Comparison of ENCODE assay signal across 9 cellular contexts in genomic region chr10:103661951-103662405, GRCh38.
DNase-seq lines count a peak whose midpoint lies in the region; ATAC-seq, FAIRE-seq and TF ChIP-seq lines count a peak whose summit lies in the region.
"Had no signal": no experiment of that assay in that cellular context is flagged by ENCODE, and none has a peak within 500 bp of the region (broad histone marks: within the 10 kb centered on the region; RNA-seq: fewer than 3 reads in every experiment).

No MANE protein-coding gene starts in this region.

- H2AFZ ChIP-seq in DND-41 (ENCODE audit: low read depth, low read length): peak overlapping the region; percentile 69

- H3K27me3 ChIP-seq in DND-41 (ENCODE audit: insufficient read depth, low read length, poor library complexity): no peaks in the 10 kb centered on the region
- no peaks in the 10 kb centered on the region for H3K27me3 ChIP-seq in esophagus muscularis mucosa

- peaks cover 48% of the 10 kb centered on the region for H3K79me2 ChIP-seq in DND-41 (ENCODE audit: insufficient read depth, low read length)

- H3K9me3 ChIP-seq in DND-41 (ENCODE audit: insufficient read depth, low read length, severe bottlenecking): no peaks in the 10 kb centered on the region
- peaks cover 0 to 7% (median 0%) of the 10 kb centered on the region in 4 donors for H3K9me3 ChIP-seq in esophagus muscularis mucosa

- peak overlapping the region; percentile 82 for H3K4me2 ChIP-seq in DND-41 (ENCODE audit: insufficient read depth, low read length)

- peak overlapping the region; percentile 80 for H3K27ac ChIP-seq in DND-41 (ENCODE audit: low read length)
- peak overlapping the region; percentile 89 to 96 (median 94) for H3K27ac ChIP-seq in esophagus muscularis mucosa (replicated peaks in 1 of 4)

- peaks cover 19% of the 10 kb centered on the region for H3K36me3 ChIP-seq in DND-41 (ENCODE audit: insufficient read depth, low read length)
- peaks cover 8 to 23% (median 23%) of the 10 kb centered on the region in 4 donors for H3K36me3 ChIP-seq in esophagus muscularis mucosa

- H3K9ac ChIP-seq in DND-41 (ENCODE audit: low read depth, low read length): peak overlapping the region; percentile 80

- H3K4me1 ChIP-seq in DND-41 (ENCODE audit: insufficient read depth, low read length): peaks cover 23% of the 10 kb centered on the region
- H3K4me1 ChIP-seq in esophagus muscularis mucosa: peaks cover 44 to 83% (median 81%) of the 10 kb centered on the region in 4 donors

- peaks cover 6% of the 10 kb centered on the region; the same call in 1 of the 2 replicates for H4K20me1 ChIP-seq in DND-41 (ENCODE audit: insufficient read depth, low read length)

- TF ChIP-seq CTCF in DND-41 (IDR thresholded peaks at IDR 0.05; ENCODE audit: borderline replicate concordance, extremely low read depth, low read length, poor library complexity, severe bottlenecking): no peak
- peak in 2 of 3 experiments; percentile 23 to 36 for TF ChIP-seq CTCF in esophagus muscularis mucosa (IDR thresholded peaks at IDR 0.05)

- no peak for TF ChIP-seq EP300 in esophagus muscularis mucosa (IDR thresholded peaks at IDR 0.05)

- 17% methylated on average over 5 of the region's 9 CpGs for WGBS in esophagus muscularis mucosa

- no peak for FAIRE-seq in HTR-8/SVneo (lab: Jason Lieb, UNC)

- TF ChIP-seq POLR2A in esophagus muscularis mucosa (IDR thresholded peaks at IDR 0.05; ENCODE audit: low read depth): no peak

- peak; percentile 27 for DNase-seq in DND-41
- peak; percentile 25 for DNase-seq in NCI-H69 (lab: John Stamatoyannopoulos, UW)
- DNase-seq in esophagus muscularis mucosa (ENCODE audit: extremely low spot score): no peak
- peak; percentile 18 for DNase-seq in renal cortical epithelial cell (ENCODE audit: low read depth)
- DNase-seq in head of caudate nucleus: no peak
- no peak for DNase-seq in dedifferentiated amniotic fluid mesenchymal stem cell (ENCODE audit: extremely low spot score)
- DNase-seq in HTR-8/SVneo (ENCODE audit: insufficient read length, low spot score): no peak
- DNase-seq: Karpas-422 had no signal

- intact Hi-C loops in esophagus muscularis mucosa (cut with DNase I): no loop called here
- intact Hi-C loops in head of caudate nucleus (cut with DNase I): loop anchor here (10.0 kb wide), 1 partner anchor 47 kb away; no protein-coding TSS in a partner anchor

- H3K4me3 ChIP-seq in DND-41 (ENCODE audit: low read depth in 1 of 2, low read length in 2 of 2) (peak overlapping the region; percentile 20 to 89; a peak in 3 of 4 replicates), esophagus muscularis mucosa (peak overlapping the region; percentile 58 to 76 (median 66))

- no peak for ATAC-seq in DND-41 (ENCODE audit: insufficient read depth, low read depth)
- no peak for ATAC-seq in HG03520 (IDR thresholded peaks at IDR 0.05; ENCODE audit: unreplicated experiment)

Comparison
In these comparisons a context has a peak if more than half of its experiments do, and no peak if none do; other contexts are left out.
1. DNase-seq: peak in DND-41 (single experiment), NCI-H69 (single experiment) and renal cortical epithelial cell (single experiment); none in esophagus muscularis mucosa (single experiment), head of caudate nucleus (0 of 42), dedifferentiated amniotic fluid mesenchymal stem cell (single experiment) and HTR-8/SVneo (single experiment).